ENCODE assay signal across 8 cellular contexts in the genomic region with DNA sequence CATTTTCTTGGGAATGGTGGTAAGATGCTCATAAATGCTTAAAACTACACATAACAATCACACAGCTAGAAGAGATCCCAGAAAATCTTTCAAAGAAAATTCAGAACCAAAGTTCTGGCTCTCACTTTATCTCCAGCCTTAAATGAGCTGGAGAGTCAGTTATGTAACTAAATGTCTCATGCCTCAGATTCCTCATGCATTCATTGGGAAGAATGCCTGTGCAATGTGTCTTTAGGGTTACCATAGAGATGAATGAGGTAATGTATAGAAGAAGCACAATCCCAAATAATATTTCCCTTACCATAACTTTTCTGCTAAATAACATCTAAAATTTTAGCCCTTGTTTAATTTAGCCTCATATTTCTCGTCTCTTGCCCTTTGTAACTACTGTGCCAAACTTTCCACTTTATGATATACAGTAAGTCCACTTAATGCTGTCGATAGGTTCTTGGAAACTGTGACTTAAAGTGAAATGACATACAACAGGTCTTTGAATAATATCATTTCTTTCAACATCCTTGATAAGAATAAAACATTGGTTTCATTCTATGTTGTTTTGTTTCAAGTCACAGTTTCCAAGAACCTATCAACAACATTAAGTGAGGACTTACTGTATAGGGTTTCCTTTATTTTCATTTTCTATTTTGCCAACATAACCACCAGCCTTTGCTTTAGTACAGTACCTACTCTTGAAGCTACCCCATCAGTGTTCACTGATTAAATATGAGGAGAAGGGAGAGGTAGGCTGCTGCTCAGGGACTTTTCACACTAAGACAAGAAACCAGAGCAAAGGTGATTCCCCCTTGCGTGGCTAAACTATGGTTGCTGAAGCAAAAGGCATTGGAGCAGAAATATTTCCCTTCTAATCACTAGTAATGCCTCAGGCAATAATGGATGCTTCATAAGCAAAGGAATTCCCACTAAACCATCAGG.
DNase-seq lines count a peak whose midpoint lies in the region; ATAC-seq and TF ChIP-seq lines count a peak whose summit lies in the region.

No MANE protein-coding gene starts in this region.

- peak overlapping the region; percentile 44; the same call in 1 of the 2 replicates for H3K27ac ChIP-seq in Panc1 (ENCODE audit: low read length)

- ATAC-seq in GM21576 (IDR thresholded peaks at IDR 0.05; ENCODE audit: unreplicated experiment) (peak; percentile 38), Panc1 (no peak), GM19452 (IDR thresholded peaks at IDR 0.05; ENCODE audit: unreplicated experiment) (no peak)

- intact Hi-C loops in CD14-positive monocyte (cut with micrococcal nuclease): loop anchor here (10.0 kb wide), 1 partner anchor 51 kb away; no protein-coding TSS in a partner anchor
- intact Hi-C loops in Panc1 (cut with micrococcal nuclease; ENCODE audit: unreplicated experiment): no loop called here

- peaks cover 8% of the 10 kb centered on the region for H3K4me1 ChIP-seq in Panc1 (ENCODE audit: control insufficient read depth, insufficient read depth, low read length)

- BruUV-seq in Panc1 (replicated peaks; lab: Mats Ljungman, UMichigan): no TSS peak

- CTCF ChIA-PET in Panc1 (lab: Charles Lee): interaction anchor here (0.6 kb wide), 1 partner anchor 298 kb away, joined by 3 read pairs; no protein-coding TSS in a partner anchor
- CTCF ChIA-PET in GM10248 (lab: Yijun Ruan, JAX): interaction anchor here (2.7 kb wide), 1 partner anchor 22 kb away, joined by 9 read pairs; no protein-coding TSS in a partner anchor

- no peaks in the 10 kb centered on the region for H3K27me3 ChIP-seq in Panc1 (ENCODE audit: control insufficient read depth, insufficient read depth, low read length)

- H3K9me3 ChIP-seq in Panc1 (ENCODE audit: control insufficient read depth, insufficient read depth, low read depth, low read length): peaks cover 3% of the 10 kb centered on the region; the same call in 1 of the 2 replicates

- no peaks in the 10 kb centered on the region for H3K36me3 ChIP-seq in Panc1 (ENCODE audit: control insufficient read depth, insufficient read depth, low read length)

- POLR2A ChIA-PET in Panc1 (lab: Charles Lee): interaction anchor here (0.6 kb wide), 1 partner anchor 792 kb away, joined by 3 read pairs; no protein-coding TSS in a partner anchor
- POLR2A ChIA-PET in GM10248 (lab: Yijun Ruan, JAX): no interaction called here

- TF ChIP-seq CTCF in CD14-positive monocyte (IDR thresholded peaks at IDR 0.05): no peak
- TF ChIP-seq CTCF in Panc1 (IDR thresholded peaks at IDR 0.05): no peak
- no peak for TF ChIP-seq CTCF in progenitor cell of endocrine pancreas (IDR thresholded peaks at IDR 0.05; ENCODE audit: unreplicated experiment)
- no peak for TF ChIP-seq CTCF in GM10248 (IDR thresholded peaks at IDR 0.05; ENCODE audit: control extremely low read depth, extremely low read depth, low read depth, missing control alignments)

- no peak for DNase-seq in CD14-positive monocyte (ENCODE audit: low spot score)
- no peak for DNase-seq in Panc1 (ENCODE audit: low read depth, low spot score)
- DNase-seq in fibroblast of peridontal ligament (ENCODE audit: extremely low read depth): peak; percentile 86
- no peak for DNase-seq in islet precursor cell
- no peak for DNase-seq in progenitor cell of endocrine pancreas (ENCODE audit: low spot score, unreplicated experiment)
- no peak for DNase-seq in GM10248 (ENCODE audit: extremely low spot score)

- peaks cover 47% of the 10 kb centered on the region for H3K4me1 Mint-ChIP-seq in CD14-positive monocyte
- no peaks in the 10 kb centered on the region for H3K4me1 Mint-ChIP-seq in progenitor cell of endocrine pancreas (ENCODE audit: low read depth)

- no peak overlapping the region for H3K4me3 ChIP-seq in Panc1 (ENCODE audit: low read depth in 2 of 2, low read length in 2 of 2)

- peaks cover 0 to 3% (median 0%) of the 10 kb centered on the region in 7 donors for H3K9me3 Mint-ChIP-seq in CD14-positive monocyte
- no peaks in the 10 kb centered on the region for H3K9me3 Mint-ChIP-seq in progenitor cell of endocrine pancreas (ENCODE audit: low read depth)

- no peak overlapping the region for H3K4me3 Mint-ChIP-seq in CD14-positive monocyte
- no peak overlapping the region for H3K4me3 Mint-ChIP-seq in progenitor cell of endocrine pancreas (ENCODE audit: low read depth)

- H3K27ac Mint-ChIP-seq in CD14-positive monocyte (peak overlapping the region; percentile 85 to 97 (median 92)), progenitor cell of endocrine pancreas (no peak overlapping the region)

- H3K36me3 Mint-ChIP-seq in CD14-positive monocyte: no peaks in the 10 kb centered on the region
- no peaks in the 10 kb centered on the region for H3K36me3 Mint-ChIP-seq in progenitor cell of endocrine pancreas (ENCODE audit: insufficient read depth)

- in situ Hi-C loops in Panc1 (cut with HindIII; ENCODE audit: low pct_unique_long_range_greater_than_20kb, low sequenced_read_pairs): no loop called here

- H3K27me3 Mint-ChIP-seq in CD14-positive monocyte (ENCODE audit: low read depth in 3 of 3): no peaks in the 10 kb centered on the region
- H3K27me3 Mint-ChIP-seq in progenitor cell of endocrine pancreas: no peaks in the 10 kb centered on the region
